8 cellular contexts compared by ENCODE assay signal in genomic region chr12:10720974-10721565, GRCh38. TPM values are rescaled to one million over a fixed set of nuclear protein-coding genes. Genes with fewer than 3 reads are reported as not detected.
DNase-seq lines count a peak whose midpoint lies in the region; FAIRE-seq and TF ChIP-seq lines count a peak whose summit lies in the region.

No MANE protein-coding gene starts in this region.

- no peak overlapping the region for H4K91ac ChIP-seq in H1 (replicated peaks; ENCODE audit: insufficient read length, low read length)

- TF ChIP-seq CTCF in NB4 (IDR thresholded peaks at IDR 0.05; ENCODE audit: low read depth, low read length), result no peak
- no peak for TF ChIP-seq CTCF in H1 (IDR thresholded peaks at IDR 0.05; ENCODE audit: control extremely low read depth in 1 of 3, insufficient read depth in 1 of 3, low read depth in 1 of 3, low read length in 3 of 3)
- TF ChIP-seq CTCF in neural progenitor cell (IDR thresholded peaks at IDR 0.05), result no peak

- H3K23ac ChIP-seq in H1 (ENCODE audit: insufficient read length), result no peak overlapping the region

- POLR2A ChIA-PET in CD4-positive, alpha-beta memory T cell (lab: Charles Lee; ENCODE audit: partially characterized antibody), result no interaction called here
- POLR2A ChIA-PET in H1 (lab: Charles Lee; ENCODE audit: partially characterized antibody), result interaction anchor here (3.5 kb wide), 1 partner anchor 10 kb away, joined by 24 read pairs; no protein-coding TSS in a partner anchor

- WGBS in H1 (ENCODE audit: extremely low coverage in 1 of 2, insufficient coverage in 1 of 2, insufficient read length in 1 of 2, insufficient replicate concordance in 2 of 2, low coverage in 1 of 2, low lambda C conversion rate in 2 of 2, missing lambda C conversion rate in 1 of 2), 2 experiments, result 69% methylated on average over 3 of the region's 3 CpGs; no CpG with 5 or more reads in 1 of the 2 experiments

- H3K36me3 Mint-ChIP-seq in CD4-positive, alpha-beta memory T cell, result no peaks in the 10 kb centered on the region
- no peaks in the 10 kb centered on the region for H3K36me3 Mint-ChIP-seq in neural progenitor cell

- no peak overlapping the region for H2BK5ac ChIP-seq in H1 (ENCODE audit: low read depth, low read length)

- peak overlapping the region; percentile 89 to 93 for H3K4me2 ChIP-seq in H1 (ENCODE audit: insufficient read depth in 1 of 2, low read depth in 2 of 2, low read length in 2 of 2)
- peak overlapping the region; percentile 86 for H3K4me2 ChIP-seq in neural progenitor cell

- H4K20me1 ChIP-seq in H1 (replicated peaks in 1 of 2; ENCODE audit: control insufficient read depth in 1 of 2, insufficient read depth in 2 of 2, low read length in 2 of 2) (peaks cover 4 to 8% of the 10 kb centered on the region in 2 experiments), neural progenitor cell (ENCODE audit: low read depth) (peaks cover 16% of the 10 kb centered on the region)

- H3K9me3 Mint-ChIP-seq in CD4-positive, alpha-beta memory T cell, result peaks cover 0 to 4% (median 0%) of the 10 kb centered on the region in 8 donors
- no peaks in the 10 kb centered on the region for H3K9me3 Mint-ChIP-seq in neural progenitor cell

- H2BK15ac ChIP-seq in H1 (ENCODE audit: low read length), result no peak overlapping the region

- no peak for FAIRE-seq in H1 (lab: Jason Lieb, UNC)

- H3K9ac ChIP-seq in H1 (replicated peaks in 1 of 4; ENCODE audit: extremely low read depth in 1 of 4, low read depth in 3 of 4, low read length in 3 of 4) (peak overlapping the region in 3 of 4 experiments; percentile 29 to 84 (median 64); a peak in 4 of 7 replicates), neural progenitor cell (no peak overlapping the region)

- peaks cover 39 to 52% of the 10 kb centered on the region in 2 donors for H3K27me3 Mint-ChIP-seq in CD4-positive, alpha-beta memory T cell
- H3K27me3 Mint-ChIP-seq in neural progenitor cell (ENCODE audit: insufficient read depth, low read depth), result peaks cover 8% of the 10 kb centered on the region

- TF ChIP-seq POLR2A in NB4 (IDR thresholded peaks at IDR 0.05; ENCODE audit: extremely low read depth, insufficient read length) (no peak), H1 (IDR thresholded peaks at IDR 0.05; ENCODE audit: control extremely low read depth in 1 of 2, low read depth in 2 of 2, low read length in 2 of 2) (no peak)

- no peak overlapping the region for H3K4me3 ChIP-seq in CD4-positive, alpha-beta memory T cell (ENCODE audit: low read length in 2 of 2)
- H3K4me3 ChIP-seq in NB4 (ENCODE audit: low read depth, low read length), result peak overlapping the region; percentile 95
- H3K4me3 ChIP-seq in H1 (ENCODE audit: extremely low read depth in 1 of 4, insufficient read depth in 2 of 4, low read depth in 3 of 4, low read length in 4 of 4), result peak overlapping the region; percentile 96 to 99 (median 98)
- H3K4me3 ChIP-seq in neural progenitor cell, result peak overlapping the region; percentile 82

- no peak overlapping the region for H2AK5ac ChIP-seq in H1 (ENCODE audit: low read depth, low read length)

- H3K9me3 ChIP-seq in CD4-positive, alpha-beta memory T cell (ENCODE audit: control insufficient read depth in 1 of 2, low read length in 2 of 2), result no peaks in the 10 kb centered on the region
- H3K9me3 ChIP-seq in H1 (ENCODE audit: insufficient read depth in 2 of 2, low read depth in 1 of 2, low read length in 1 of 2) (no peaks in the 10 kb centered on the region), neural progenitor cell (ENCODE audit: low read depth) (no peaks in the 10 kb centered on the region)

- H2BK12ac ChIP-seq in H1 (ENCODE audit: low read depth, low read length), result no peak overlapping the region

- H3K4me3 Mint-ChIP-seq in CD4-positive, alpha-beta memory T cell, result peak overlapping the region in 6 of 8 donors; percentile 6 to 69 (median 44)
- peak overlapping the region; percentile 97 for H3K4me3 Mint-ChIP-seq in neural progenitor cell

- no peak for DNase-seq in CD4-positive, alpha-beta memory T cell
- DNase-seq in NB4 (ENCODE audit: low read depth) (peak; percentile 5), H1 (ENCODE audit: low read depth in 1 of 2, low spot score in 2 of 2) (no peak), neural progenitor cell (ENCODE audit: low spot score) (no peak), NCI-H1092 treated with DMSO at 0.1 percent for 48 hours (lab: John Stamatoyannopoulos, UW) (no peak), NCI-H1105 (lab: John Stamatoyannopoulos, UW) (no peak)
- no peak for DNase-seq in activated CD4-positive, CD25-positive, alpha-beta regulatory T cell (lab: John Stamatoyannopoulos, UW)
- no peak for DNase-seq in stimulated activated CD4-positive, alpha-beta T cell treated with anti-CD3 and anti-CD28 coated beads, Interleukin-15, amount 100 ng/mL, for 24 hours

- H3K23me2 ChIP-seq in H1 (ENCODE audit: low read depth, low read length), result peaks cover 11% of the 10 kb centered on the region

- no peak overlapping the region for H3K4ac ChIP-seq in H1 (replicated peaks; ENCODE audit: insufficient read length, low read depth, low read length)

- no peak overlapping the region for H2BK120ac ChIP-seq in H1 (replicated peaks; ENCODE audit: low read depth, low read length)

- peaks cover 29% of the 10 kb centered on the region for H3K27me3 ChIP-seq in CD4-positive, alpha-beta memory T cell (ENCODE audit: insufficient read depth, low read length)
- H3K27me3 ChIP-seq in H1 (replicated peaks in 1 of 4; ENCODE audit: control insufficient read depth in 3 of 4, extremely low read depth in 1 of 4, insufficient read depth in 3 of 4, low read length in 3 of 4), result no peaks in the 10 kb centered on the region
- H3K27me3 ChIP-seq in neural progenitor cell, result peaks cover 25% of the 10 kb centered on the region

- intact Hi-C loops in CD4-positive, alpha-beta memory T cell (cut with micrococcal nuclease), result no loop called here

- CTCF ChIA-PET in CD4-positive, alpha-beta memory T cell (lab: Charles Lee; ENCODE audit: partially characterized antibody), result no interaction called here
- CTCF ChIA-PET in H1 (lab: Charles Lee; ENCODE audit: partially characterized antibody), result no interaction called here

- H3K4me1 Mint-ChIP-seq in CD4-positive, alpha-beta memory T cell, result peaks cover 13 to 24% (median 17%) of the 10 kb centered on the region in 4 donors
- peaks cover 39% of the 10 kb centered on the region for H3K4me1 Mint-ChIP-seq in neural progenitor cell

- no peak overlapping the region for H2AFZ ChIP-seq in H1 (ENCODE audit: low read length)
- no peak overlapping the region for H2AFZ ChIP-seq in neural progenitor cell (replicated peaks)

- H4K8ac ChIP-seq in H1 (ENCODE audit: extremely low read depth, insufficient read depth, low read length), result no peak overlapping the region

- H3K56ac ChIP-seq in H1 (replicated peaks; ENCODE audit: insufficient read length, low read depth, low read length), result no peak overlapping the region

- H3K27ac ChIP-seq in CD4-positive, alpha-beta memory T cell (ENCODE audit: low read depth, low read length), result no peak overlapping the region
- H3K27ac ChIP-seq in H1 (ENCODE audit: low read depth, low read length) (0 out of 2 replicates have a peak overlapping the region, but pooled peaks have one; percentile 23), neural progenitor cell (no peak overlapping the region)

- TF ChIP-seq EP300 in H1 (IDR thresholded peaks at IDR 0.05; ENCODE audit: borderline replicate concordance in 1 of 2, low read depth in 2 of 2, low read length in 2 of 2), result no peak

- H3K79me2 ChIP-seq in H1 (ENCODE audit: control insufficient read depth in 1 of 2, insufficient read depth in 2 of 2, low read length in 2 of 2) (peaks cover 29 to 77% of the 10 kb centered on the region in 2 experiments), neural progenitor cell (ENCODE audit: low read depth) (peaks cover 66% of the 10 kb centered on the region)

- no peak overlapping the region for H2BK20ac ChIP-seq in H1 (ENCODE audit: low read length)

- H3K14ac ChIP-seq in H1 (ENCODE audit: insufficient read length), result no peak overlapping the region

- H3K36me3 ChIP-seq in CD4-positive, alpha-beta memory T cell (ENCODE audit: insufficient read depth, low read length), result no peaks in the 10 kb centered on the region
- H3K36me3 ChIP-seq in H1 (ENCODE audit: control insufficient read depth in 2 of 4, insufficient read depth in 4 of 4, low read length in 3 of 4), result peaks cover 0 to 10% (median 2%) of the 10 kb centered on the region in 4 experiments; a peak in 3 of 8 replicates
- H3K36me3 ChIP-seq in neural progenitor cell, result no peaks in the 10 kb centered on the region

- peak overlapping the region in 2 of 7 donors; percentile 51 to 69 for H3K27ac Mint-ChIP-seq in CD4-positive, alpha-beta memory T cell
- no peak overlapping the region for H3K27ac Mint-ChIP-seq in neural progenitor cell

- H3F3A ChIP-seq in neural progenitor cell (ENCODE audit: low read depth), result peaks cover 16% of the 10 kb centered on the region

- no peak for TF ChIP-seq RAD21 in H1 (IDR thresholded peaks at IDR 0.05 in 1 of 2, conservative IDR thresholded peaks at IDR 0.05 in 1 of 2; ENCODE audit: low read depth in 2 of 2, low read length in 2 of 2)

- no peak overlapping the region for H4K5ac ChIP-seq in H1 (ENCODE audit: insufficient read length, low read depth, low read length)

- H3K4me1 ChIP-seq in CD4-positive, alpha-beta memory T cell (ENCODE audit: insufficient read depth, low read length), result peaks cover 19% of the 10 kb centered on the region
- peaks cover 7 to 26% (median 12%) of the 10 kb centered on the region in 4 experiments; a peak in 6 of 7 replicates for H3K4me1 ChIP-seq in H1 (replicated peaks in 1 of 4; ENCODE audit: control insufficient read depth in 3 of 4, insufficient read depth in 4 of 4, low read length in 3 of 4)
- peaks cover 56% of the 10 kb centered on the region for H3K4me1 ChIP-seq in neural progenitor cell

- H3K79me1 ChIP-seq in H1 (ENCODE audit: low read depth, low read length), result no peaks in the 10 kb centered on the region; the same call in 1 of the 2 replicates

- no peak overlapping the region for H3K18ac ChIP-seq in H1 (ENCODE audit: extremely low read depth, low read length)

RNA-seq across cellular contexts. Expression of gene YBX3, which starts 2.1 kb away (rescaled TPM):
- total RNA-seq in CD4-positive, alpha-beta memory T cell, result 1 to 10 TPM; 3.2 to 5.1 TPM
- 1 to 10 TPM; 1.7 to 2.0 TPM for polyA plus RNA-seq in CD4-positive, alpha-beta memory T cell
- total RNA-seq in H1 (2021; fragmentation: NEBNext Ultra II Directional; extraction: Animal tissue kit (Norgen Biotek cat#: 25700)), result 480 and 495 TPM in 2 replicates
- polyA plus RNA-seq in H1 (2011; rRNA removed), result 83.1 and 155 TPM in 2 replicates
- 141 TPM for polyA plus RNA-seq in H1 (2011; cell fraction: cytosol; rRNA removed)
- 274 TPM for polyA plus RNA-seq in H1 (2011; cell fraction: nucleus; rRNA removed)
- 220 to 296 TPM (median 281 TPM) in 4 replicates for polyA plus RNA-seq in H1 (2012, experiment 1 of 2)
- 278 TPM for polyA plus RNA-seq in H1 (2012, experiment 2 of 2)
- 403 TPM for polyA plus RNA-seq in H1 (2013, experiment 1 of 2)
- 381 TPM for polyA plus RNA-seq in H1 (2013, experiment 2 of 2)
- polyA minus RNA-seq in H1 (2011; rRNA and poly(A)+ RNA removed), result 53.8 and 94.7 TPM in 2 replicates
- polyA minus RNA-seq in H1 (2011; cell fraction: cytosol; rRNA and poly(A)+ RNA removed), result 116 TPM
- polyA minus RNA-seq in H1 (2011; cell fraction: nucleus; rRNA and poly(A)+ RNA removed), result 163 TPM
- total RNA-seq in neural progenitor cell (ENCODE audit: low replicate concordance), result 78.9 and 123 TPM in 2 replicates

RNA-seq across cellular contexts. Expression of gene STYK1, which starts 47.2 kb away (rescaled TPM):
- total RNA-seq in CD4-positive, alpha-beta memory T cell, result not detected
- polyA plus RNA-seq in CD4-positive, alpha-beta memory T cell, result not detected
- total RNA-seq in H1 (2021; fragmentation: NEBNext Ultra II Directional; extraction: Animal tissue kit (Norgen Biotek cat#: 25700)), result 1.1 and 1.6 TPM in 2 replicates
- 0.38 and 0.61 TPM in 2 replicates for polyA plus RNA-seq in H1 (2011; rRNA removed)
- 0.90 TPM for polyA plus RNA-seq in H1 (2011; cell fraction: cytosol; rRNA removed)
- 4.0 TPM for polyA plus RNA-seq in H1 (2011; cell fraction: nucleus; rRNA removed)
- polyA plus RNA-seq in H1 (2012, experiment 1 of 2), result 0.53 to 2.2 TPM (median 1.4 TPM) in 4 replicates
- 0.16 TPM for polyA plus RNA-seq in H1 (2012, experiment 2 of 2)
- polyA plus RNA-seq in H1 (2013, experiment 1 of 2), result 1.1 TPM
- 1.5 TPM for polyA plus RNA-seq in H1 (2013, experiment 2 of 2)
- 1.5 and 3.2 TPM in 2 replicates for polyA minus RNA-seq in H1 (2011; rRNA and poly(A)+ RNA removed)
- polyA minus RNA-seq in H1 (2011; cell fraction: cytosol; rRNA and poly(A)+ RNA removed), result not detected
- 2.5 TPM for polyA minus RNA-seq in H1 (2011; cell fraction: nucleus; rRNA and poly(A)+ RNA removed)
- 0.06 and 0.15 TPM in 2 replicates for total RNA-seq in neural progenitor cell (ENCODE audit: low replicate concordance)

Comparison
In these comparisons a context has a peak if more than half of its experiments do, and no peak if none do; other contexts are left out.
1. H3K4me3 ChIP-seq: peak in NB4 (single experiment), H1 (4 of 4) and neural progenitor cell (single experiment); none in CD4-positive, alpha-beta memory T cell (0 of 2).
2. RNA of gene YBX3, which starts 2.1 kb away (total RNA-seq): 480 to 495 TPM in H1 and 78.9 to 123 TPM in neural progenitor cell; 3.2 to 5.1 TPM in CD4-positive, alpha-beta memory T cell; every median in the first group is over 10 times any median in the second.